2 cellular contexts compared by ENCODE assay signal in the genomic region with DNA sequence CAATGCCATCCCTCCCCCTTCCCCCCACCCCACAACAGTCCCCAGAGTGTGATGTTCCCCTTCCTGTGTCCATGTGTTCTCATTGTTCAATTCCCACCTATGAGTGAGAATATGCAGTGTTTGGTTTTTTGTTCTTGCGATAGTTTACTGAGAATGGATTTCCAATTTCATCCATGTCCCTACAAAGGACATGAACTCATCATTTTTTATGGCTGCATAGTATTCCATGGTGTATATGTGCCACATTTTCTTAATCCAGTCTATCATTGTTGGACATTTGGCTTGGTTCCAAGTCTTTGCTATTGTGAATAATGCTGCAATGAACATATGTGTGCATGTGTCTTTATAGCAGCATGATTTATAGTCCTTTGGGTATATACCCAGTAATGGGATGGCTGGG.
TF ChIP-seq lines count a peak whose summit lies in the region.

No MANE protein-coding gene starts in this region.

TF ChIP-seq in HEK293, 187 proteins besides CTCF, POLR2A, EP300 and RAD21:
- TF ChIP-seq ZNF580 (tag by site-specific recombination; IDR thresholded peaks at IDR 0.05) = 0 out of 2 replicates have a peak, but pooled peaks have one; percentile 39
- peak; percentile 92 for TF ChIP-seq ZNF146 (tag by site-specific recombination; IDR thresholded peaks at IDR 0.05)

TF ChIP-seq in K562, 482 proteins besides CTCF, POLR2A, EP300 and RAD21:
- peak; percentile 35; the same call in 1 of the 2 replicates for TF ChIP-seq NFIC (IDR thresholded peaks at IDR 0.05)
